Comparison of ENCODE assay signal across 26 cellular contexts in the genomic region with DNA sequence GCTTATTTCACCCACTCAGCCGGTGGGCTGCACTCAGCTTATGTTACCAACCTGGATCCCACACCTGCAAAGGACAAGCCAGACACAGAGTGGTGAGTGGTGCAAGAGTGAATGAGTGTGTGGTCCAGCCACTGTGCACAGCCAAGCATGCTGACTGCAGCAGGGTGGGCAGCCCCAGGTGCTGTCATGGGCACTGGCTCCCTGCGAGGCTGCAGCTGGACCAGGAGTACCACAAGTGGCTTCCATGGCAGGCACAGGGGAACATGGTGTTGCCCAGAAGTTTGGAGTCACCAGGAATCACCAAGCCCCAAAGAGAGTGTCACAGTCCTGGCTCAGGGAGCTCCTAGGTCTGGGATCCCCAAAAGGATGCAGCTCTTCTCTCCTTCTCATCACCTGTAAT.
"Had no signal": no experiment of that assay in that cellular context is flagged by ENCODE, and none has a peak within 500 bp of the region (broad histone marks: within the 10 kb centered on the region; RNA-seq: fewer than 3 reads in every experiment).

No MANE protein-coding gene starts in this region.

- H2AFZ ChIP-seq: hepatocyte had no signal

- H3K36me3 Mint-ChIP-seq: mesothelial cell of epicardium had no signal

- H3K27me3 Mint-ChIP-seq: dendritic cell treated with granulocyte-macrophage colony-stimulating factor and Interleukin-4, amounts not matched to agents 40 ng/mL and 50 ng/mL, for 4 days; effector memory CD8-positive, alpha-beta T cell had no signal

- H3K4me3 ChIP-seq: colonic mucosa, esophagus squamous epithelium, gastrocnemius medialis, heart left ventricle, hepatocyte, left lung, lower lobe of right lung, mucosa of descending colon had no signal

- H3K27ac Mint-ChIP-seq: dendritic cell treated with granulocyte-macrophage colony-stimulating factor and Interleukin-4, amounts not matched to agents 40 ng/mL and 50 ng/mL, for 4 days; effector memory CD8-positive, alpha-beta T cell; endodermal cell; immature natural killer cell; mesothelial cell of epicardium had no signal

- H3K36me3 ChIP-seq: colonic mucosa, esophagus squamous epithelium, gastrocnemius medialis, heart left ventricle, left lung, lower lobe of right lung had no signal

- H3K9me3 ChIP-seq: colonic mucosa, gastrocnemius medialis, lower lobe of right lung had no signal

- DNase-seq: colonic mucosa; cortex of kidney; effector CD8-positive, alpha-beta T cell; effector memory CD8-positive, alpha-beta T cell; endodermal cell; erythroblast; esophagus squamous epithelium; foreskin fibroblast; foreskin melanocyte; gastrocnemius medialis; heart left ventricle; hypothalamus; immature natural killer cell; islet precursor cell; kidney; kidney glomerular epithelial cell; left lung; left ventricle myocardium superior; lower lobe of right lung; mesenchymal stem cell had no signal

- H3K4me2 ChIP-seq: hepatocyte had no signal

- H3K4me1 Mint-ChIP-seq: endodermal cell, immature natural killer cell, mesothelial cell of epicardium had no signal

- H3K4me3 Mint-ChIP-seq: dendritic cell treated with granulocyte-macrophage colony-stimulating factor and Interleukin-4, amounts not matched to agents 40 ng/mL and 50 ng/mL, for 4 days; effector memory CD8-positive, alpha-beta T cell; endodermal cell; immature natural killer cell; mesothelial cell of epicardium had no signal

- ATAC-seq: effector memory CD8-positive, alpha-beta T cell; esophagus mucosa; gastrocnemius medialis; heart left ventricle; left lung; left ventricle myocardium superior; mucosa of descending colon had no signal

- H3K4me1 ChIP-seq: colonic mucosa, esophagus squamous epithelium, gastrocnemius medialis, heart left ventricle, left lung, lower lobe of right lung had no signal

- H3K79me2 ChIP-seq: hepatocyte had no signal

- H3K27ac ChIP-seq: colonic mucosa, epithelial cell of prostate, esophagus squamous epithelium, gastrocnemius medialis, heart left ventricle, hepatocyte, left lung, lower lobe of right lung had no signal

- H3K27me3 ChIP-seq: colonic mucosa, esophagus squamous epithelium, gastrocnemius medialis, heart left ventricle, hepatocyte, left lung had no signal
